6 cellular contexts compared by ENCODE assay signal in genomic region chr5:129103397-129103796, GRCh38.
"Had no signal": no experiment of that assay in that cellular context is flagged by ENCODE, and none has a peak within 500 bp of the region (broad histone marks: within the 10 kb centered on the region; RNA-seq: fewer than 3 reads in every experiment).

No MANE protein-coding gene starts in this region.

- ATAC-seq: GM23338, HepG2 had no signal

- H3K4me3 ChIP-seq: GM23338 had no signal

- FAIRE-seq: H1, H54, HepG2 had no signal

- DNase-seq: H9, HCEC 1CT had no signal
